In genomic region chr1:155304558-155305063, GRCh38 we compare ENCODE assay signal across 1 cellular context.
A peak's percentile ranks its signal among the peaks of the same experiment; 100 is the strongest.
TF ChIP-seq lines count a peak whose summit lies in the region.

No MANE protein-coding gene starts in this region.

TF ChIP-seq in HepG2, 621 proteins besides CTCF, POLR2A, EP300 and RAD21 (continued from another document):
- TF ChIP-seq PRDM4 (CRISPR knock-in tag; IDR thresholded peaks at IDR 0.05; ENCODE audit: borderline replicate concordance) (no peak), MIXL1 (CRISPR knock-in tag; IDR thresholded peaks at IDR 0.05) (peak; percentile 66; the same call in 1 of the 2 replicates), TRAFD1 (CRISPR knock-in tag; IDR thresholded peaks at IDR 0.05; ENCODE audit: borderline replicate concordance) (no peak), RARG (CRISPR knock-in tag; IDR thresholded peaks at IDR 0.05; ENCODE audit: low read depth) (no peak), MLLT10 (CRISPR knock-in tag; IDR thresholded peaks at IDR 0.05) (no peak), ZBTB10 (CRISPR knock-in tag; IDR thresholded peaks at IDR 0.05; ENCODE audit: borderline replicate concordance) (no peak), ZC3H13 (CRISPR knock-in tag; IDR thresholded peaks at IDR 0.05) (no peak), ZNF605 (CRISPR knock-in tag; IDR thresholded peaks at IDR 0.05) (peak; percentile 31; the same call in 1 of the 2 replicates), ZFAT (CRISPR knock-in tag; conservative IDR thresholded peaks at IDR 0.05) (no peak), JUND (CRISPR knock-in tag; IDR thresholded peaks at IDR 0.05) (no peak), PRDM10 (CRISPR knock-in tag; IDR thresholded peaks at IDR 0.05; ENCODE audit: low read depth) (no peak), ZNF775 (CRISPR knock-in tag; IDR thresholded peaks at IDR 0.05; ENCODE audit: borderline replicate concordance) (no peak), ZNF614 (CRISPR knock-in tag; IDR thresholded peaks at IDR 0.05; ENCODE audit: borderline replicate concordance) (0 out of 2 replicates have a peak, but pooled peaks have one; percentile 55), SUZ12 (IDR thresholded peaks at IDR 0.05; ENCODE audit: low read depth, low read length) (no peak), ZNF709 (CRISPR knock-in tag; IDR thresholded peaks at IDR 0.05) (no peak), RXRB (CRISPR knock-in tag; IDR thresholded peaks at IDR 0.05; ENCODE audit: borderline replicate concordance) (peak; percentile 46; the same call in 1 of the 2 replicates), ZNF816 (CRISPR knock-in tag; IDR thresholded peaks at IDR 0.05; ENCODE audit: borderline replicate concordance) (no peak), ZNF589 (CRISPR knock-in tag; conservative IDR thresholded peaks at IDR 0.05) (no peak), SNAPC2 (CRISPR knock-in tag; IDR thresholded peaks at IDR 0.05) (peak; percentile 72; the same call in 1 of the 2 replicates), TCF7 (IDR thresholded peaks at IDR 0.05; ENCODE audit: low read depth) (no peak), MXD4 (CRISPR knock-in tag; IDR thresholded peaks at IDR 0.05) (0 out of 2 replicates have a peak, but pooled peaks have one; percentile 32)
